ENCODE assay signal across 8 cellular contexts in genomic region chr2:173151671-173152398, GRCh38.
DNase-seq lines count a peak whose midpoint lies in the region; ATAC-seq, FAIRE-seq and TF ChIP-seq lines count a peak whose summit lies in the region.
"Had no signal": no experiment of that assay in that cellular context is flagged by ENCODE, and none has a peak within 500 bp of the region (broad histone marks: within the 10 kb centered on the region; RNA-seq: fewer than 3 reads in every experiment).

No MANE protein-coding gene starts in this region.

- no peak for DNase-seq in T-helper 2 cell treated with Interferon-gamma antibody and Interleukin-4, amounts not matched to agents 5 μg/mL and 100 μg/mL, for 36 hours (ENCODE audit: low spot score)
- DNase-seq in osteoblast (ENCODE audit: insufficient read length, low spot score, missing footprints) = no peak
- DNase-seq in mucosa of gallbladder (ENCODE audit: low spot score) = no peak
- no peak for DNase-seq in stimulated activated naive CD4-positive, alpha-beta T cell treated with Interleukin-2 at 50 U/mL for 16 hours (lab: John Stamatoyannopoulos, UW)
- DNase-seq in GM19239 (ENCODE audit: insufficient read length, low spot score) = no peak
- DNase-seq: activated CD4-positive, alpha-beta T cell treated with anti-CD3 and anti-CD28 coated beads for 1 hour had no signal

- peak; percentile 68 for ATAC-seq in GM18870 (IDR thresholded peaks at IDR 0.05; ENCODE audit: unreplicated experiment)
- ATAC-seq in HG03097 (IDR thresholded peaks at IDR 0.05; ENCODE audit: low FRiP score, unreplicated experiment) = peak; percentile 58

- peak overlapping the region; percentile 10 for H3K27ac Mint-ChIP-seq in T-helper 2 cell treated with Interferon-gamma antibody and Interleukin-4, amounts not matched to agents 5 μg/mL and 100 μg/mL, for 36 hours

- no peaks in the 10 kb centered on the region for H3K27me3 Mint-ChIP-seq in T-helper 2 cell treated with Interferon-gamma antibody and Interleukin-4, amounts not matched to agents 5 μg/mL and 100 μg/mL, for 36 hours (ENCODE audit: low read depth)

- no peak for TF ChIP-seq CTCF in osteoblast (IDR thresholded peaks at IDR 0.05; ENCODE audit: extremely low read depth, low read depth, low read length)

- peaks cover 54% of the 10 kb centered on the region for H3K4me1 ChIP-seq in osteoblast (ENCODE audit: insufficient read depth, low read length)

- peaks cover 5% of the 10 kb centered on the region for H3K9me3 Mint-ChIP-seq in T-helper 2 cell treated with Interferon-gamma antibody and Interleukin-4, amounts not matched to agents 5 μg/mL and 100 μg/mL, for 36 hours

- H3K79me2 ChIP-seq in osteoblast (ENCODE audit: insufficient read depth, low read length) = peaks cover 72% of the 10 kb centered on the region

- no peak overlapping the region for H3K4me3 ChIP-seq in osteoblast (ENCODE audit: insufficient read depth, low read length)

- H3K36me3 ChIP-seq in osteoblast (ENCODE audit: insufficient read depth, low read length) = no peaks in the 10 kb centered on the region

- no peak overlapping the region for H2AFZ ChIP-seq in osteoblast (ENCODE audit: low read length)

- no peak overlapping the region for H3K4me3 Mint-ChIP-seq in T-helper 2 cell treated with Interferon-gamma antibody and Interleukin-4, amounts not matched to agents 5 μg/mL and 100 μg/mL, for 36 hours

- H3K27ac ChIP-seq in osteoblast (ENCODE audit: low read depth, low read length) = peak overlapping the region; percentile 3

- H3K36me3 Mint-ChIP-seq in T-helper 2 cell treated with Interferon-gamma antibody and Interleukin-4, amounts not matched to agents 5 μg/mL and 100 μg/mL, for 36 hours (ENCODE audit: low read depth) = peaks cover 9% of the 10 kb centered on the region

- H3K27me3 ChIP-seq in osteoblast (ENCODE audit: insufficient read depth, low read length) = no peaks in the 10 kb centered on the region

- H3K4me2 ChIP-seq in osteoblast (ENCODE audit: insufficient read depth, low read length) = peak overlapping the region; percentile 7

- peaks cover 35% of the 10 kb centered on the region for H3K4me1 Mint-ChIP-seq in T-helper 2 cell treated with Interferon-gamma antibody and Interleukin-4, amounts not matched to agents 5 μg/mL and 100 μg/mL, for 36 hours (ENCODE audit: low read depth)

- H4K20me1 ChIP-seq in osteoblast (ENCODE audit: insufficient read depth, low read length) = no peaks in the 10 kb centered on the region

- no peaks in the 10 kb centered on the region for H3K9me3 ChIP-seq in osteoblast (ENCODE audit: low read depth, low read length)

- FAIRE-seq in GM19239 (lab: Jason Lieb, UNC) = no peak
